11 cellular contexts compared by ENCODE assay signal in genomic region chr6:139099984-139100383, GRCh38. TPM values are rescaled to one million over a fixed set of nuclear protein-coding genes. Genes with fewer than 3 reads are reported as not detected.
DNase-seq lines count a peak whose midpoint lies in the region; ATAC-seq and TF ChIP-seq lines count a peak whose summit lies in the region.
"Had no signal": no experiment of that assay in that cellular context is flagged by ENCODE, and none has a peak within 500 bp of the region (broad histone marks: within the 10 kb centered on the region; RNA-seq: fewer than 3 reads in every experiment).

No MANE protein-coding gene starts in this region.

- peak overlapping the region; percentile 19 for H3K27ac Mint-ChIP-seq in activated CD4-positive, alpha-beta memory T cell treated with anti-CD3 and anti-CD28 coated beads for 36 hours
- H3K27ac Mint-ChIP-seq in activated CD4-positive, alpha-beta memory T cell treated with anti-CD3 and anti-CD28 coated beads, Interleukin-2, amount 10 ng/mL, durations not matched to agents 7 days and 5 days, result no peak overlapping the region
- H3K27ac Mint-ChIP-seq in immature natural killer cell, result no peak overlapping the region

- peaks cover 6% of the 10 kb centered on the region for H3K4me1 ChIP-seq in OCI-LY7 (ENCODE audit: insufficient read depth, low read length, poor library complexity, severe bottlenecking)

- no peaks in the 10 kb centered on the region for H3K36me3 ChIP-seq in OCI-LY7 (ENCODE audit: insufficient read depth, low read length)

- H3K27me3 Mint-ChIP-seq in activated CD4-positive, alpha-beta memory T cell treated with anti-CD3 and anti-CD28 coated beads for 36 hours, result no peaks in the 10 kb centered on the region
- no peaks in the 10 kb centered on the region for H3K27me3 Mint-ChIP-seq in activated CD4-positive, alpha-beta memory T cell treated with anti-CD3 and anti-CD28 coated beads, Interleukin-2, amount 10 ng/mL, durations not matched to agents 7 days and 5 days
- peaks cover 0 to 3% (median 0%) of the 10 kb centered on the region in 3 donors for H3K27me3 Mint-ChIP-seq in immature natural killer cell (ENCODE audit: low read depth in 3 of 3)

- no TSS peak for BruUV-seq in OCI-LY7 (replicated peaks; lab: Mats Ljungman, UMichigan)

- peak; percentile 59 for ATAC-seq in GM19468 (IDR thresholded peaks at IDR 0.05; ENCODE audit: extremely low read depth, unreplicated experiment)
- ATAC-seq in HG02943 (IDR thresholded peaks at IDR 0.05; ENCODE audit: low read depth, unreplicated experiment), result peak; percentile 83

- H3K79me2 ChIP-seq in OCI-LY7 (ENCODE audit: insufficient read depth, low read depth, low read length), result no peaks in the 10 kb centered on the region

- DNase-seq in activated CD4-positive, alpha-beta memory T cell treated with anti-CD3 and anti-CD28 coated beads for 36 hours, result peak; percentile 46
- no peak for DNase-seq in activated CD4-positive, alpha-beta memory T cell treated with anti-CD3 and anti-CD28 coated beads, Interleukin-2, amount 10 ng/mL, durations not matched to agents 7 days and 5 days
- DNase-seq in OCI-LY7 (ENCODE audit: low spot score) (no peak), globus pallidus (ENCODE audit: low spot score) (no peak), HPDE6-E6E7 (ENCODE audit: extremely low spot score) (no peak), immature natural killer cell (no peak)
- DNase-seq: activated CD8-positive, alpha-beta memory T cell treated with anti-CD3 and anti-CD28 coated beads for 24 hours; NCI-H69 had no signal

- TF ChIP-seq CTCF in OCI-LY7 (conservative IDR thresholded peaks at IDR 0.05; ENCODE audit: low read length), result no peak

- peaks cover 19% of the 10 kb centered on the region for H3K4me1 Mint-ChIP-seq in activated CD4-positive, alpha-beta memory T cell treated with anti-CD3 and anti-CD28 coated beads for 36 hours (ENCODE audit: low read depth)
- peaks cover 14% of the 10 kb centered on the region for H3K4me1 Mint-ChIP-seq in activated CD4-positive, alpha-beta memory T cell treated with anti-CD3 and anti-CD28 coated beads, Interleukin-2, amount 10 ng/mL, durations not matched to agents 7 days and 5 days
- H3K4me1 Mint-ChIP-seq in immature natural killer cell, result no peaks in the 10 kb centered on the region

- intact Hi-C loops in activated CD4-positive, alpha-beta memory T cell treated with anti-CD3 and anti-CD28 coated beads for 36 hours (cut with micrococcal nuclease), result loop anchor here (1.0 to 2.0 kb wide), 2 partner anchors 14 to 71 kb away; partner anchors contain the start of gene ABRACL
- intact Hi-C loops in OCI-LY7 (cut with micrococcal nuclease; ENCODE audit: unreplicated experiment), result no loop called here

- CTCF ChIA-PET in activated CD4-positive, alpha-beta memory T cell treated with anti-CD3 and anti-CD28 coated beads for 36 hours (lab: Charles Lee), result interaction anchor here (1.0 to 1.2 kb wide), 2 partner anchors 65 to 112 kb away, joined by 3 read pairs; no protein-coding TSS in a partner anchor
- CTCF ChIA-PET in activated CD4-positive, alpha-beta memory T cell treated with anti-CD3 and anti-CD28 coated beads, Interleukin-2, amount 10 ng/mL, durations not matched to agents 7 days and 5 days (lab: Charles Lee), result no interaction called here
- CTCF ChIA-PET in OCI-LY7 (lab: Charles Lee; ENCODE audit: unreplicated experiment), result no interaction called here

- H3K9me2 ChIP-seq in OCI-LY7 (ENCODE audit: insufficient read depth, low read length), result no peaks in the 10 kb centered on the region

- POLR2A ChIA-PET in activated CD4-positive, alpha-beta memory T cell treated with anti-CD3 and anti-CD28 coated beads for 36 hours (lab: Charles Lee), result interaction anchor here (1.7 kb wide), 1 partner anchor 14 kb away, joined by 5 read pairs; no protein-coding TSS in a partner anchor
- POLR2A ChIA-PET in activated CD4-positive, alpha-beta memory T cell treated with anti-CD3 and anti-CD28 coated beads, Interleukin-2, amount 10 ng/mL, durations not matched to agents 7 days and 5 days (lab: Charles Lee), result no interaction called here
- POLR2A ChIA-PET in OCI-LY7 (lab: Charles Lee), result no interaction called here

- no peak overlapping the region for H3K4me3 Mint-ChIP-seq in activated CD4-positive, alpha-beta memory T cell treated with anti-CD3 and anti-CD28 coated beads for 36 hours
- no peak overlapping the region for H3K4me3 Mint-ChIP-seq in activated CD4-positive, alpha-beta memory T cell treated with anti-CD3 and anti-CD28 coated beads, Interleukin-2, amount 10 ng/mL, durations not matched to agents 7 days and 5 days
- no peak overlapping the region for H3K4me3 Mint-ChIP-seq in immature natural killer cell

- H3K36me3 Mint-ChIP-seq in activated CD4-positive, alpha-beta memory T cell treated with anti-CD3 and anti-CD28 coated beads for 36 hours, result no peaks in the 10 kb centered on the region
- no peaks in the 10 kb centered on the region for H3K36me3 Mint-ChIP-seq in activated CD4-positive, alpha-beta memory T cell treated with anti-CD3 and anti-CD28 coated beads, Interleukin-2, amount 10 ng/mL, durations not matched to agents 7 days and 5 days (ENCODE audit: low read depth)
- peaks cover 0 to 3% (median 0%) of the 10 kb centered on the region in 3 donors for H3K36me3 Mint-ChIP-seq in immature natural killer cell

- H3K4me2 ChIP-seq in OCI-LY7 (ENCODE audit: low read length), result no peak overlapping the region

- no peak overlapping the region for H3K4me3 ChIP-seq in OCI-LY7 (ENCODE audit: low read depth, low read length, poor library complexity, severe bottlenecking)
- H3K4me3 ChIP-seq: SK-N-MC had no signal

- H3K27ac ChIP-seq in OCI-LY7 (ENCODE audit: low read depth, low read length, poor library complexity, severe bottlenecking), result no peak overlapping the region
- H3K27ac ChIP-seq: SK-N-MC had no signal

- no peaks in the 10 kb centered on the region for H4K20me1 ChIP-seq in OCI-LY7 (ENCODE audit: insufficient read depth, low read length)

- H2AFZ ChIP-seq in OCI-LY7 (ENCODE audit: low read length), result peak overlapping the region; percentile 3; the same call in 1 of the 2 replicates

- H3K9me3 Mint-ChIP-seq in activated CD4-positive, alpha-beta memory T cell treated with anti-CD3 and anti-CD28 coated beads for 36 hours, result no peaks in the 10 kb centered on the region
- no peaks in the 10 kb centered on the region for H3K9me3 Mint-ChIP-seq in activated CD4-positive, alpha-beta memory T cell treated with anti-CD3 and anti-CD28 coated beads, Interleukin-2, amount 10 ng/mL, durations not matched to agents 7 days and 5 days
- no peaks in the 10 kb centered on the region for H3K9me3 Mint-ChIP-seq in immature natural killer cell

- H3K9me3 ChIP-seq in OCI-LY7 (ENCODE audit: low read length), result no peaks in the 10 kb centered on the region

RNA-seq across cellular contexts. Expression of gene HECA, which starts 34.9 kb away (rescaled TPM):
- 10 to 100 TPM; 75.7 to 76.6 TPM for total RNA-seq in activated CD4-positive, alpha-beta memory T cell treated with anti-CD3 and anti-CD28 coated beads for 36 hours
- 10 to 100 TPM; 78.9 to 81.7 TPM for total RNA-seq in activated CD4-positive, alpha-beta memory T cell treated with anti-CD3 and anti-CD28 coated beads, Interleukin-2, amount 10 ng/mL, durations not matched to agents 7 days and 5 days
- 15.7 and 21.9 TPM in 2 replicates for total RNA-seq in OCI-LY7 (2014; rRNA removed; shearing (Covaris generic))
- 23.3 and 27.3 TPM in 2 replicates for total RNA-seq in OCI-LY7 (2022)
- polyA plus RNA-seq in immature natural killer cell, result 1 to 10 TPM; 3.2 to 4.9 (median 3.8) TPM
